In the genomic region with DNA sequence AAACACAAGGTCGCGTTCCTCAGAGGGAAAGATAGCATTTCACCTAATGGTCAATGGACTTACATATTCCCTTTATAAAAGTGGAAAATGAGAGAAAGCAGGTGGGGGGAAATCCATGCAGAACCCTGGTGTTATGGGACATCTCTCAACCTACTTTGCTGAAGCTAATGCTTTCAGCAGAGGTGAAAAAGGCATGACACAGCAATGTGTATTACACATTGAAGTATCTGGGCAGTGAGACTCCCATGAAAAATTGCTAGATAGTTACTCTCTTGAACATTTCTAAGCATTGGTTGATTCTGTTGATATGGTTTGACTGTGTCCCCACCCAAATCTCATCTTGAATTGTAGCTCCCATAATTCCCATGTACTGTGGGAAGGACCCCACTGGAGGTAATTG, we compare ENCODE assay signal across 9 cellular contexts.
"Had no signal": no experiment of that assay in that cellular context is flagged by ENCODE, and none has a peak within 500 bp of the region (broad histone marks: within the 10 kb centered on the region; RNA-seq: fewer than 3 reads in every experiment).

No MANE protein-coding gene starts in this region.

- H3K36me3 ChIP-seq: HAP-1 had no signal

- FAIRE-seq: HepG2 had no signal

- H3K27ac Mint-ChIP-seq: HFFc6 had no signal

- H3K9me3 Mint-ChIP-seq: HFFc6 had no signal

- H3K9me3 ChIP-seq: HAP-1 had no signal

- H3K4me1 ChIP-seq: HAP-1 had no signal

- H3K9ac ChIP-seq: GM23248 had no signal

- ATAC-seq: HCT116, HepG2 had no signal

- H3K4me3 Mint-ChIP-seq: HFFc6 had no signal

- DNase-seq: GM23248, GOT3, H7, HFFc6, KBM-7 had no signal

- H3K4me3 ChIP-seq: GM23248, HAP-1 had no signal

- H3K27ac ChIP-seq: GM23248, HL-60 had no signal

- H2AFZ ChIP-seq: GM23248 had no signal
